14 cellular contexts compared by ENCODE assay signal in the genomic region with DNA sequence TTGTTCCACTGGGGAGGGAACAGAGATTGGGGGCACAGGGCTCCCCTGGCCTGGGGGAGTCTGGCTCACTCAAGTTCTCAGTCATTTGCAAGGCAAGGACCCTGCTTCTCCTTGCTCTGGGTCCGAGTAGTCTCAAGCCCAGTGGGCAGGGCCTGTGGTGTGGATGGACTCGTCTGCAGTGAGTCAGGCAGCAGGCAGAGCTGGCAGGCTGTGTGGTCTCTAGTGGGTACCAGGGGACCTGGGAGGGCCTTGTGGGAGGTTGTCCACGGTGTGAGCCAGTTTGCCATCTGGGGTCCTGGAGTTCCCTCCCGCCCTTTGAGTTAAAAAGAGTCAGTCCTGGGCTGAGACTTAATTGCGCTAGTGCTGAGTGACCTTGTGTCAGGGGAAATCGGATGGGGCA. TPM values are rescaled to one million over a fixed set of nuclear protein-coding genes. Genes with fewer than 3 reads are reported as not detected.
A peak's percentile ranks its signal among the peaks of the same experiment; 100 is the strongest.
DNase-seq lines count a peak whose midpoint lies in the region; TF ChIP-seq lines count a peak whose summit lies in the region.
"Had no signal": no experiment of that assay in that cellular context is flagged by ENCODE, and none has a peak within 500 bp of the region (broad histone marks: within the 10 kb centered on the region; RNA-seq: fewer than 3 reads in every experiment).

No MANE protein-coding gene starts in this region.

- H3K9ac ChIP-seq in smooth muscle cell (ENCODE audit: low read depth) = no peak overlapping the region

- H3F3A ChIP-seq in smooth muscle cell (ENCODE audit: low read depth) = no peaks in the 10 kb centered on the region

- H3K27me3 Mint-ChIP-seq in activated CD4-positive, alpha-beta T cell treated with anti-CD3 and anti-CD28 coated beads, Interleukin-2, amount 10 ng/mL, durations not matched to agents 7 days and 5 days = no peaks in the 10 kb centered on the region
- H3K27me3 Mint-ChIP-seq in CD8-positive, alpha-beta memory T cell = no peaks in the 10 kb centered on the region
- H3K27me3 Mint-ChIP-seq in chondrocyte (ENCODE audit: low read depth) = no peaks in the 10 kb centered on the region

- POLR2A ChIA-PET in activated CD4-positive, alpha-beta T cell treated with anti-CD3 and anti-CD28 coated beads, Interleukin-2, amount 10 ng/mL, durations not matched to agents 7 days and 5 days (lab: Charles Lee) = no interaction called here
- POLR2A ChIA-PET in CD8-positive, alpha-beta memory T cell (lab: Charles Lee) = interaction anchor here (1.0 kb wide), 1 partner anchor 121 kb away, joined by 3 read pairs; a partner anchor contains a TSS

- DNase-seq in activated CD4-positive, alpha-beta T cell treated with anti-CD3 and anti-CD28 coated beads, Interleukin-2, amount 10 ng/mL, durations not matched to agents 7 days and 5 days = no peak
- no peak for DNase-seq in activated CD4-positive, alpha-beta T cell treated with anti-CD3 and anti-CD28 coated beads, Interleukin-2, amount 50 U/mL, for 4 hours
- no peak for DNase-seq in CD8-positive, alpha-beta memory T cell
- DNase-seq in chondrocyte (ENCODE audit: low spot score) (peak; percentile 83), smooth muscle cell (lab: John Stamatoyannopoulos, UW; ENCODE audit: unreplicated experiment) (no peak), C1 segment of cervical spinal cord (lab: John Stamatoyannopoulos, UW) (no peak), posterior vena cava (ENCODE audit: low spot score) (no peak), NAMALWA (ENCODE audit: low spot score) (no peak)
- DNase-seq: Caco-2, kidney glomerular epithelial cell, NCI-H2081 treated with DMSO at 0.1 percent for 48 hours, NCI-H748 treated with DMSO at 0.1 percent for 48 hours had no signal

- H3K4me1 Mint-ChIP-seq in activated CD4-positive, alpha-beta T cell treated with anti-CD3 and anti-CD28 coated beads, Interleukin-2, amount 10 ng/mL, durations not matched to agents 7 days and 5 days = peaks cover 86% of the 10 kb centered on the region
- H3K4me1 Mint-ChIP-seq in CD8-positive, alpha-beta memory T cell = peaks cover 70 to 86% (median 85%) of the 10 kb centered on the region in 3 donors
- no peaks in the 10 kb centered on the region for H3K4me1 Mint-ChIP-seq in chondrocyte (ENCODE audit: low read depth)

- H2AFZ ChIP-seq in smooth muscle cell (ENCODE audit: low read depth) = no peak overlapping the region

- no peak overlapping the region for H3K4me3 ChIP-seq in CD8-positive, alpha-beta memory T cell (ENCODE audit: low read length)
- no peak overlapping the region for H3K4me3 ChIP-seq in smooth muscle cell

- no peak overlapping the region for H3K27ac ChIP-seq in CD8-positive, alpha-beta memory T cell (ENCODE audit: low read depth, low read length)
- H3K27ac ChIP-seq in smooth muscle cell (ENCODE audit: low read depth) = peak overlapping the region; percentile 35

- no peak overlapping the region for H3K4me2 ChIP-seq in smooth muscle cell

- peaks cover 82% of the 10 kb centered on the region for H3K4me1 ChIP-seq in CD8-positive, alpha-beta memory T cell (ENCODE audit: insufficient read depth, low read length)
- H3K4me1 ChIP-seq in smooth muscle cell (ENCODE audit: low read depth) = no peaks in the 10 kb centered on the region

- H3K4me3 Mint-ChIP-seq in activated CD4-positive, alpha-beta T cell treated with anti-CD3 and anti-CD28 coated beads, Interleukin-2, amount 10 ng/mL, durations not matched to agents 7 days and 5 days = no peak overlapping the region
- H3K4me3 Mint-ChIP-seq in CD8-positive, alpha-beta memory T cell = peak overlapping the region in 6 of 7 donors; percentile 7 to 74 (median 68)
- H3K4me3 Mint-ChIP-seq in chondrocyte (ENCODE audit: unreplicated experiment) = no peak overlapping the region

- no peaks in the 10 kb centered on the region for H3K9me3 ChIP-seq in CD8-positive, alpha-beta memory T cell (ENCODE audit: low read length)
- H3K9me3 ChIP-seq in smooth muscle cell (replicated peaks; ENCODE audit: low read depth) = no peaks in the 10 kb centered on the region
- H3K9me3 ChIP-seq: Caco-2 had no signal

- no peaks in the 10 kb centered on the region for H3K79me2 ChIP-seq in smooth muscle cell (ENCODE audit: low read depth)

- H3K27me3 ChIP-seq in CD8-positive, alpha-beta memory T cell (ENCODE audit: insufficient read depth, low read length, poor library complexity, severe bottlenecking) = no peaks in the 10 kb centered on the region
- H3K27me3 ChIP-seq in smooth muscle cell (ENCODE audit: low read depth) = no peaks in the 10 kb centered on the region

- H3K27ac Mint-ChIP-seq in activated CD4-positive, alpha-beta T cell treated with anti-CD3 and anti-CD28 coated beads, Interleukin-2, amount 10 ng/mL, durations not matched to agents 7 days and 5 days = peak overlapping the region; percentile 92
- H3K27ac Mint-ChIP-seq in CD8-positive, alpha-beta memory T cell = peak overlapping the region; percentile 80 to 96 (median 90)
- no peak overlapping the region for H3K27ac Mint-ChIP-seq in chondrocyte (ENCODE audit: unreplicated experiment)

- intact Hi-C loops in posterior vena cava (cut with DNase I) = no loop called here

- H4K20me1 ChIP-seq in smooth muscle cell (ENCODE audit: low read depth) = no peaks in the 10 kb centered on the region

- H3K9me3 Mint-ChIP-seq in activated CD4-positive, alpha-beta T cell treated with anti-CD3 and anti-CD28 coated beads, Interleukin-2, amount 10 ng/mL, durations not matched to agents 7 days and 5 days = no peaks in the 10 kb centered on the region
- H3K9me3 Mint-ChIP-seq in CD8-positive, alpha-beta memory T cell = no peaks in the 10 kb centered on the region
- H3K9me3 Mint-ChIP-seq in chondrocyte (ENCODE audit: low read depth) = no peaks in the 10 kb centered on the region

- no peaks in the 10 kb centered on the region for H3K36me3 ChIP-seq in CD8-positive, alpha-beta memory T cell (ENCODE audit: insufficient read depth, low read length)
- H3K36me3 ChIP-seq in smooth muscle cell (ENCODE audit: low read depth) = no peaks in the 10 kb centered on the region

- 86% methylated on average over 6 of the region's 6 CpGs for WGBS in smooth muscle cell (ENCODE audit: low lambda C conversion rate)

- H3K36me3 Mint-ChIP-seq in activated CD4-positive, alpha-beta T cell treated with anti-CD3 and anti-CD28 coated beads, Interleukin-2, amount 10 ng/mL, durations not matched to agents 7 days and 5 days (ENCODE audit: low read depth) = peaks cover 18% of the 10 kb centered on the region
- H3K36me3 Mint-ChIP-seq in CD8-positive, alpha-beta memory T cell = peaks cover 0 to 12% (median 0%) of the 10 kb centered on the region in 3 donors
- no peaks in the 10 kb centered on the region for H3K36me3 Mint-ChIP-seq in chondrocyte (ENCODE audit: low read depth)

- TF ChIP-seq CTCF in chondrocyte (IDR thresholded peaks at IDR 0.05) = no peak
- TF ChIP-seq CTCF in smooth muscle cell (IDR thresholded peaks at IDR 0.05; ENCODE audit: borderline replicate concordance, insufficient read depth, poor library complexity, severe bottlenecking) = no peak

- CTCF ChIA-PET in activated CD4-positive, alpha-beta T cell treated with anti-CD3 and anti-CD28 coated beads, Interleukin-2, amount 10 ng/mL, durations not matched to agents 7 days and 5 days (lab: Charles Lee) = interaction anchor here (0.6 kb wide), 1 partner anchor 149 kb away, joined by 3 read pairs; no protein-coding TSS in a partner anchor
- CTCF ChIA-PET in CD8-positive, alpha-beta memory T cell (lab: Charles Lee) = interaction anchor here (2.1 kb wide), 1 partner anchor 84 kb away, joined by 5 read pairs; no protein-coding TSS in a partner anchor

RNA-seq across cellular contexts. Expression of a gene that starts 8.8 kb away (rescaled TPM):
- total RNA-seq in activated CD4-positive, alpha-beta T cell treated with anti-CD3 and anti-CD28 coated beads, Interleukin-2, amount 10 ng/mL, durations not matched to agents 7 days and 5 days = under 1 TPM; 0.07 to 0.10 TPM
- under 1 TPM; 0.11 to 0.13 TPM for total RNA-seq in CD8-positive, alpha-beta memory T cell
- polyA plus RNA-seq in CD8-positive, alpha-beta memory T cell = not detected
- total RNA-seq in chondrocyte = 0.07 TPM in 1 of 3 replicates, not detected in the others
- 0.13 and 0.40 TPM in 2 replicates for total RNA-seq in smooth muscle cell
- polyA plus RNA-seq in smooth muscle cell = not detected in 2 replicates
- total RNA-seq in posterior vena cava = under 1 TPM in 1 of 2 donors, not detected in 1; 0.10 TPM
- total RNA-seq: fibroblast of lung, osteocyte had no signal
- polyA plus RNA-seq: fibroblast of lung had no signal

Comparison
In these comparisons a context has a peak if more than half of its experiments do, and no peak if none do; other contexts are left out.
1. H3K4me3 Mint-ChIP-seq: peak in CD8-positive, alpha-beta memory T cell (6 of 7); none in activated CD4-positive, alpha-beta T cell treated with anti-CD3 and anti-CD28 coated beads, Interleukin-2, amount 10 ng/mL, durations not matched to agents 7 days and 5 days (single experiment) and chondrocyte (single experiment).